In genomic region chr14:99566390-99567354, GRCh38 we compare ENCODE assay signal across 1 cellular context.
TF ChIP-seq lines count a peak whose summit lies in the region.

No MANE protein-coding gene starts in this region.

TF ChIP-seq in HepG2, 621 proteins besides CTCF, POLR2A, EP300 and RAD21 (continued from another document and continues in another):
- TF ChIP-seq, protein P1, sequence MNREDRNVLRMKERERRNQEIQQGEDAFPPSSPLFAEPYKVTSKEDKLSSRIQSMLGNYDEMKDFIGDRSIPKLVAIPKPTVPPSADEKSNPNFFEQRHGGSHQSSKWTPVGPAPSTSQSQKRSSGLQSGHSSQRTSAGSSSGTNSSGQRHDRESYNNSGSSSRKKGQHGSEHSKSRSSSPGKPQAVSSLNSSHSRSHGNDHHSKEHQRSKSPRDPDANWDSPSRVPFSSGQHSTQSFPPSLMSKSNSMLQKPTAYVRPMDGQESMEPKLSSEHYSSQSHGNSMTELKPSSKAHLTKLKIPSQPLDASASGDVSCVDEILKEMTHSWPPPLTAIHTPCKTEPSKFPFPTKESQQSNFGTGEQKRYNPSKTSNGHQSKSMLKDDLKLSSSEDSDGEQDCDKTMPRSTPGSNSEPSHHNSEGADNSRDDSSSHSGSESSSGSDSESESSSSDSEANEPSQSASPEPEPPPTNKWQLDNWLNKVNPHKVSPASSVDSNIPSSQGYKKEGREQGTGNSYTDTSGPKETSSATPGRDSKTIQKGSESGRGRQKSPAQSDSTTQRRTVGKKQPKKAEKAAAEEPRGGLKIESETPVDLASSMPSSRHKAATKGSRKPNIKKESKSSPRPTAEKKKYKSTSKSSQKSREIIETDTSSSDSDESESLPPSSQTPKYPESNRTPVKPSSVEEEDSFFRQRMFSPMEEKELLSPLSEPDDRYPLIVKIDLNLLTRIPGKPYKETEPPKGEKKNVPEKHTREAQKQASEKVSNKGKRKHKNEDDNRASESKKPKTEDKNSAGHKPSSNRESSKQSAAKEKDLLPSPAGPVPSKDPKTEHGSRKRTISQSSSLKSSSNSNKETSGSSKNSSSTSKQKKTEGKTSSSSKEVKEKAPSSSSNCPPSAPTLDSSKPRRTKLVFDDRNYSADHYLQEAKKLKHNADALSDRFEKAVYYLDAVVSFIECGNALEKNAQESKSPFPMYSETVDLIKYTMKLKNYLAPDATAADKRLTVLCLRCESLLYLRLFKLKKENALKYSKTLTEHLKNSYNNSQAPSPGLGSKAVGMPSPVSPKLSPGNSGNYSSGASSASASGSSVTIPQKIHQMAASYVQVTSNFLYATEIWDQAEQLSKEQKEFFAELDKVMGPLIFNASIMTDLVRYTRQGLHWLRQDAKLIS (CRISPR knock-in tag; IDR thresholded peaks at IDR 0.05), result no peak
- TF ChIP-seq TCF12 (IDR thresholded peaks at IDR 0.05), result no peak
- TF ChIP-seq TCF12 (CRISPR knock-in tag; IDR thresholded peaks at IDR 0.05), result no peak
- no peak for TF ChIP-seq ZNF530 (CRISPR knock-in tag; IDR thresholded peaks at IDR 0.05; ENCODE audit: low read depth)
- peak; percentile 89 for TF ChIP-seq ZBTB7B (CRISPR knock-in tag; IDR thresholded peaks at IDR 0.05)
- TF ChIP-seq HMGXB3 (CRISPR knock-in tag; IDR thresholded peaks at IDR 0.05; ENCODE audit: borderline replicate concordance), result no peak
- TF ChIP-seq, protein P2, sequence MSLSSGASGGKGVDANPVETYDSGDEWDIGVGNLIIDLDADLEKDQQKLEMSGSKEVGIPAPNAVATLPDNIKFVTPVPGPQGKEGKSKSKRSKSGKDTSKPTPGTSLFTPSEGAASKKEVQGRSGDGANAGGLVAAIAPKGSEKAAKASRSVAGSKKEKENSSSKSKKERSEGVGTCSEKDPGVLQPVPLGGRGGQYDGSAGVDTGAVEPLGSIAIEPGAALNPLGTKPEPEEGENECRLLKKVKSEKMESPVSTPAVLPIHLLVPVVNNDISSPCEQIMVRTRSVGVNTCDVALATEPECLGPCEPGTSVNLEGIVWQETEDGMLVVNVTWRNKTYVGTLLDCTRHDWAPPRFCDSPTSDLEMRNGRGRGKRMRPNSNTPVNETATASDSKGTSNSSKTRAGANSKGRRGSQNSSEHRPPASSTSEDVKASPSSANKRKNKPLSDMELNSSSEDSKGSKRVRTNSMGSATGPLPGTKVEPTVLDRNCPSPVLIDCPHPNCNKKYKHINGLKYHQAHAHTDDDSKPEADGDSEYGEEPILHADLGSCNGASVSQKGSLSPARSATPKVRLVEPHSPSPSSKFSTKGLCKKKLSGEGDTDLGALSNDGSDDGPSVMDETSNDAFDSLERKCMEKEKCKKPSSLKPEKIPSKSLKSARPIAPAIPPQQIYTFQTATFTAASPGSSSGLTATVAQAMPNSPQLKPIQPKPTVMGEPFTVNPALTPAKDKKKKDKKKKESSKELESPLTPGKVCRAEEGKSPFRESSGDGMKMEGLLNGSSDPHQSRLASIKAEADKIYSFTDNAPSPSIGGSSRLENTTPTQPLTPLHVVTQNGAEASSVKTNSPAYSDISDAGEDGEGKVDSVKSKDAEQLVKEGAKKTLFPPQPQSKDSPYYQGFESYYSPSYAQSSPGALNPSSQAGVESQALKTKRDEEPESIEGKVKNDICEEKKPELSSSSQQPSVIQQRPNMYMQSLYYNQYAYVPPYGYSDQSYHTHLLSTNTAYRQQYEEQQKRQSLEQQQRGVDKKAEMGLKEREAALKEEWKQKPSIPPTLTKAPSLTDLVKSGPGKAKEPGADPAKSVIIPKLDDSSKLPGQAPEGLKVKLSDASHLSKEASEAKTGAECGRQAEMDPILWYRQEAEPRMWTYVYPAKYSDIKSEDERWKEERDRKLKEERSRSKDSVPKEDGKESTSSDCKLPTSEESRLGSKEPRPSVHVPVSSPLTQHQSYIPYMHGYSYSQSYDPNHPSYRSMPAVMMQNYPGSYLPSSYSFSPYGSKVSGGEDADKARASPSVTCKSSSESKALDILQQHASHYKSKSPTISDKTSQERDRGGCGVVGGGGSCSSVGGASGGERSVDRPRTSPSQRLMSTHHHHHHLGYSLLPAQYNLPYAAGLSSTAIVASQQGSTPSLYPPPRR (CRISPR knock-in tag; IDR thresholded peaks at IDR 0.05; ENCODE audit: borderline replicate concordance), result peak; percentile 73
- TF ChIP-seq MBD4 (IDR thresholded peaks at IDR 0.05; ENCODE audit: borderline replicate concordance, low read length), result no peak
- 0 out of 2 replicates have a peak, but pooled peaks have one; percentile 47 for TF ChIP-seq SIX4 (CRISPR knock-in tag; IDR thresholded peaks at IDR 0.05)
- no peak for TF ChIP-seq MTF2 (CRISPR knock-in tag; IDR thresholded peaks at IDR 0.05; ENCODE audit: borderline replicate concordance)
- no peak for TF ChIP-seq FOXO4 (CRISPR knock-in tag; conservative IDR thresholded peaks at IDR 0.05)
- TF ChIP-seq ZNF510 (CRISPR knock-in tag; IDR thresholded peaks at IDR 0.05; ENCODE audit: low read depth), result 0 out of 2 replicates have a peak, but pooled peaks have one; percentile 17
- peak; percentile 49; the same call in 1 of the 2 replicates for TF ChIP-seq GATAD1 (CRISPR knock-in tag; IDR thresholded peaks at IDR 0.05)
- TF ChIP-seq NFYB (CRISPR knock-in tag; IDR thresholded peaks at IDR 0.05), result no peak
- TF ChIP-seq ZNF546 (CRISPR knock-in tag; conservative IDR thresholded peaks at IDR 0.05), result 0 out of 2 replicates have a peak, but pooled peaks have one; percentile 25
- TF ChIP-seq, protein P3, sequence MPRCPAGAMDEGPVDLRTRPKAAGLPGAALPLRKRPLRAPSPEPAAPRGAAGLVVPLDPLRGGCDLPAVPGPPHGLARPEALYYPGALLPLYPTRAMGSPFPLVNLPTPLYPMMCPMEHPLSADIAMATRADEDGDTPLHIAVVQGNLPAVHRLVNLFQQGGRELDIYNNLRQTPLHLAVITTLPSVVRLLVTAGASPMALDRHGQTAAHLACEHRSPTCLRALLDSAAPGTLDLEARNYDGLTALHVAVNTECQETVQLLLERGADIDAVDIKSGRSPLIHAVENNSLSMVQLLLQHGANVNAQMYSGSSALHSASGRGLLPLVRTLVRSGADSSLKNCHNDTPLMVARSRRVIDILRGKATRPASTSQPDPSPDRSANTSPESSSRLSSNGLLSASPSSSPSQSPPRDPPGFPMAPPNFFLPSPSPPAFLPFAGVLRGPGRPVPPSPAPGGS (CRISPR knock-in tag; IDR thresholded peaks at IDR 0.05), result peak; percentile 49; the same call in 1 of the 2 replicates
- peak; percentile 91 for TF ChIP-seq NR2C2 (CRISPR knock-in tag; IDR thresholded peaks at IDR 0.05; ENCODE audit: borderline replicate concordance)
- TF ChIP-seq SP5 (CRISPR knock-in tag; IDR thresholded peaks at IDR 0.05; ENCODE audit: borderline replicate concordance, low read depth), result peak; percentile 86
- no peak for TF ChIP-seq ZNF280B (CRISPR knock-in tag; IDR thresholded peaks at IDR 0.05; ENCODE audit: borderline replicate concordance)
- TF ChIP-seq HES4 (CRISPR knock-in tag; IDR thresholded peaks at IDR 0.05; ENCODE audit: borderline replicate concordance), result peak; percentile 13; the same call in 1 of the 2 replicates
- TF ChIP-seq ZNF562 (CRISPR knock-in tag; IDR thresholded peaks at IDR 0.05; ENCODE audit: borderline replicate concordance), result no peak
- no peak for TF ChIP-seq ZNF160 (CRISPR knock-in tag; IDR thresholded peaks at IDR 0.05)
- TF ChIP-seq, protein P4, sequence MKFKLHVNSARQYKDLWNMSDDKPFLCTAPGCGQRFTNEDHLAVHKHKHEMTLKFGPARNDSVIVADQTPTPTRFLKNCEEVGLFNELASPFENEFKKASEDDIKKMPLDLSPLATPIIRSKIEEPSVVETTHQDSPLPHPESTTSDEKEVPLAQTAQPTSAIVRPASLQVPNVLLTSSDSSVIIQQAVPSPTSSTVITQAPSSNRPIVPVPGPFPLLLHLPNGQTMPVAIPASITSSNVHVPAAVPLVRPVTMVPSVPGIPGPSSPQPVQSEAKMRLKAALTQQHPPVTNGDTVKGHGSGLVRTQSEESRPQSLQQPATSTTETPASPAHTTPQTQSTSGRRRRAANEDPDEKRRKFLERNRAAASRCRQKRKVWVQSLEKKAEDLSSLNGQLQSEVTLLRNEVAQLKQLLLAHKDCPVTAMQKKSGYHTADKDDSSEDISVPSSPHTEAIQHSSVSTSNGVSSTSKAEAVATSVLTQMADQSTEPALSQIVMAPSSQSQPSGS (CRISPR knock-in tag; IDR thresholded peaks at IDR 0.05), result 0 out of 2 replicates have a peak, but pooled peaks have one; percentile 59
- no peak for TF ChIP-seq SALL2 (CRISPR knock-in tag; IDR thresholded peaks at IDR 0.05)
- no peak for TF ChIP-seq NFRKB (IDR thresholded peaks at IDR 0.05)
- TF ChIP-seq ZBTB44 (CRISPR knock-in tag; IDR thresholded peaks at IDR 0.05), result no peak
- no peak for TF ChIP-seq NFKB2 (CRISPR knock-in tag; IDR thresholded peaks at IDR 0.05; ENCODE audit: borderline replicate concordance)
- no peak for TF ChIP-seq ZC3H13 (CRISPR knock-in tag; IDR thresholded peaks at IDR 0.05)
- no peak for TF ChIP-seq ZEB1 (IDR thresholded peaks at IDR 0.05; ENCODE audit: insufficient replicate concordance, low read depth)
- 0 out of 2 replicates have a peak, but pooled peaks have one; percentile 30 for TF ChIP-seq ZBTB26 (CRISPR knock-in tag; IDR thresholded peaks at IDR 0.05; ENCODE audit: borderline replicate concordance)
- TF ChIP-seq ARNT2 (CRISPR knock-in tag; IDR thresholded peaks at IDR 0.05; ENCODE audit: low read depth), result peak; percentile 74; the same call in 1 of the 2 replicates
- TF ChIP-seq ZSCAN22 (CRISPR knock-in tag; IDR thresholded peaks at IDR 0.05), result no peak
